Comparison of ENCODE assay signal across 20 cellular contexts in the genomic region with DNA sequence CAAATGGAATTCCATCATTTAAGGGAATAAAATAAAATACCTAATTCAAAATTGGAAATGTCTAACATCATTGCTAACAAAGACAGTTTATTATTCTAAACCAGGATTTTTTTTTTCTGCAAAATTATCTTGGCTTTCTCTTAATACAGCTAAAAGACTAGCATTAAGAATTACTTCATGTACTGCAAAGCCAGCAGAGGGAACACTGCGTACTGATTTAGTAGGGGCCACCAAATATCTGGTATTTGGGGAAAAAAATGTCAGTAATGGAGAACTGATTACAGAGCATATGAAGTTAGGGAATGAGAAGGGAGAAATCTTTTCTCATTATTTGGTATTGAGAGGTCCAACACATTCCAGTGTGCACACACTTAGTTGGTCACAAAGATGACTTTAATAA. TPM values are rescaled to one million over a fixed set of nuclear protein-coding genes. Genes with fewer than 3 reads are reported as not detected.
DNase-seq lines count a peak whose midpoint lies in the region; ATAC-seq and TF ChIP-seq lines count a peak whose summit lies in the region.
"Had no signal": no experiment of that assay in that cellular context is flagged by ENCODE, and none has a peak within 500 bp of the region (broad histone marks: within the 10 kb centered on the region; RNA-seq: fewer than 3 reads in every experiment).

No MANE protein-coding gene starts in this region.

- peaks cover 9 to 15% of the 10 kb centered on the region in 2 donors for H3K4me1 Mint-ChIP-seq in natural killer cell
- H3K4me1 Mint-ChIP-seq in natural killer cell treated with Interleukin-12 subunit alpha and Interleukin-12 subunit beta and Interleukin-15 and Interleukin-18, amount 100 ng/mL, for 72 hours (ENCODE audit: low read depth in 2 of 2): peaks cover 9 to 13% of the 10 kb centered on the region in 2 donors
- H3K4me1 Mint-ChIP-seq in activated T-helper 17 cell treated with anti-CD3 and anti-CD28 coated beads, Interleukin-2, amount 50 U/mL, for 72 hours: peaks cover 4% of the 10 kb centered on the region
- H3K4me1 Mint-ChIP-seq in immature natural killer cell: peaks cover 23 to 30% of the 10 kb centered on the region in 2 donors

- intact Hi-C loops in natural killer cell (cut with micrococcal nuclease): loop anchor here (5.0 to 10.0 kb wide), 3 partner anchors 334 to 1296 kb away; partner anchors contain the start of gene E2F3

- DNase-seq in natural killer cell: no peak
- no peak for DNase-seq in natural killer cell treated with Interleukin-12 subunit alpha and Interleukin-12 subunit beta and Interleukin-15 and Interleukin-18, amount 100 ng/mL, for 72 hours (ENCODE audit: low spot score)
- no peak for DNase-seq in immature natural killer cell
- no peak for DNase-seq in COR-L47 (lab: John Stamatoyannopoulos, UW)
- DNase-seq in T-helper 9 cell: no peak
- no peak for DNase-seq in C1 segment of cervical spinal cord (lab: John Stamatoyannopoulos, UW)
- DNase-seq in activated gamma-delta T cell (lab: John Stamatoyannopoulos, UW): no peak
- DNase-seq: activated CD4-positive, alpha-beta memory T cell treated with anti-CD3 and anti-CD28 coated beads for 36 hours; activated CD8-positive, alpha-beta memory T cell treated with anti-CD3 and anti-CD28 coated beads, Interleukin-2, amount 50 U/mL, for 48 hours; endodermal cell; GM23248; mammary epithelial cell; NCI-H1092 treated with DMSO at 0.1 percent for 48 hours; NCI-H226; NCI-H774; substantia nigra; upper lobe of right lung had no signal

- no peak for TF ChIP-seq CTCF in natural killer cell (IDR thresholded peaks at IDR 0.05)

- H3K4me3 Mint-ChIP-seq in natural killer cell (peak overlapping the region; percentile 68), immature natural killer cell (peak overlapping the region in 3 of 5 donors; percentile 56 to 90 (median 61))
- no peak overlapping the region for H3K4me3 Mint-ChIP-seq in natural killer cell treated with Interleukin-12 subunit alpha and Interleukin-12 subunit beta and Interleukin-15 and Interleukin-18, amount 100 ng/mL, for 72 hours
- peak overlapping the region; percentile 93 for H3K4me3 Mint-ChIP-seq in activated T-helper 17 cell treated with anti-CD3 and anti-CD28 coated beads, Interleukin-2, amount 50 U/mL, for 72 hours
- H3K4me3 Mint-ChIP-seq: activated CD4-positive, alpha-beta memory T cell treated with anti-CD3 and anti-CD28 coated beads for 36 hours; endodermal cell had no signal

- H3K27ac Mint-ChIP-seq in natural killer cell: no peak overlapping the region
- H3K27ac Mint-ChIP-seq in natural killer cell treated with Interleukin-12 subunit alpha and Interleukin-12 subunit beta and Interleukin-15 and Interleukin-18, amount 100 ng/mL, for 72 hours: no peak overlapping the region
- no peak overlapping the region for H3K27ac Mint-ChIP-seq in activated T-helper 17 cell treated with anti-CD3 and anti-CD28 coated beads, Interleukin-2, amount 50 U/mL, for 72 hours
- no peak overlapping the region for H3K27ac Mint-ChIP-seq in immature natural killer cell
- H3K27ac Mint-ChIP-seq: activated CD4-positive, alpha-beta memory T cell treated with anti-CD3 and anti-CD28 coated beads for 36 hours; CD14-positive monocyte; endodermal cell; WTC11 had no signal

- H3K36me3 Mint-ChIP-seq in natural killer cell: no peaks in the 10 kb centered on the region
- H3K36me3 Mint-ChIP-seq in natural killer cell treated with Interleukin-12 subunit alpha and Interleukin-12 subunit beta and Interleukin-15 and Interleukin-18, amount 100 ng/mL, for 72 hours: no peaks in the 10 kb centered on the region
- peaks cover 5% of the 10 kb centered on the region for H3K36me3 Mint-ChIP-seq in activated T-helper 17 cell treated with anti-CD3 and anti-CD28 coated beads, Interleukin-2, amount 50 U/mL, for 72 hours (ENCODE audit: low read depth)
- no peaks in the 10 kb centered on the region for H3K36me3 Mint-ChIP-seq in immature natural killer cell
- H3K36me3 Mint-ChIP-seq: activated CD4-positive, alpha-beta memory T cell treated with anti-CD3 and anti-CD28 coated beads for 36 hours had no signal

- ATAC-seq in natural killer cell: no peak
- ATAC-seq in natural killer cell treated with Interleukin-12 subunit alpha and Interleukin-12 subunit beta and Interleukin-15 and Interleukin-18, amount 100 ng/mL, for 72 hours: no peak
- no peak for ATAC-seq in activated T-helper 17 cell treated with anti-CD3 and anti-CD28 coated beads, Interleukin-2, amount 50 U/mL, for 72 hours (replicated peaks)
- ATAC-seq: upper lobe of right lung, WTC11 had no signal

- H3K27me3 Mint-ChIP-seq in natural killer cell (ENCODE audit: low read depth in 2 of 2): peaks cover 21 to 29% of the 10 kb centered on the region in 2 donors
- H3K27me3 Mint-ChIP-seq in natural killer cell treated with Interleukin-12 subunit alpha and Interleukin-12 subunit beta and Interleukin-15 and Interleukin-18, amount 100 ng/mL, for 72 hours: peaks cover 16 to 25% of the 10 kb centered on the region in 2 donors
- H3K27me3 Mint-ChIP-seq in activated T-helper 17 cell treated with anti-CD3 and anti-CD28 coated beads, Interleukin-2, amount 50 U/mL, for 72 hours: peaks cover 34% of the 10 kb centered on the region
- peaks cover 15 to 17% (median 15%) of the 10 kb centered on the region in 3 donors for H3K27me3 Mint-ChIP-seq in immature natural killer cell (ENCODE audit: low read depth in 3 of 3)

- H3K9me3 Mint-ChIP-seq in natural killer cell (no peaks in the 10 kb centered on the region), immature natural killer cell (no peaks in the 10 kb centered on the region)
- H3K9me3 Mint-ChIP-seq in natural killer cell treated with Interleukin-12 subunit alpha and Interleukin-12 subunit beta and Interleukin-15 and Interleukin-18, amount 100 ng/mL, for 72 hours: no peaks in the 10 kb centered on the region
- no peaks in the 10 kb centered on the region for H3K9me3 Mint-ChIP-seq in activated T-helper 17 cell treated with anti-CD3 and anti-CD28 coated beads, Interleukin-2, amount 50 U/mL, for 72 hours
- H3K9me3 Mint-ChIP-seq: activated CD4-positive, alpha-beta memory T cell treated with anti-CD3 and anti-CD28 coated beads for 36 hours; endodermal cell; WTC11 had no signal

RNA-seq across cellular contexts. Expression of gene SOX4, which starts 3.2 kb away (rescaled TPM):
- 1 to 10 TPM; 4.4 to 7.6 (median 6.4) TPM for total RNA-seq in natural killer cell
- total RNA-seq in natural killer cell treated with Interleukin-12 subunit alpha and Interleukin-12 subunit beta and Interleukin-15 and Interleukin-18, amount 100 ng/mL, for 72 hours: 1 to 10 TPM in 1 of 2 donors, under 1 TPM in 1; 0.98 to 1.5 TPM
- total RNA-seq in activated T-helper 17 cell treated with anti-CD3 and anti-CD28 coated beads, Interleukin-2, amount 50 U/mL, for 72 hours: 1 to 10 TPM in 1 of 2 donors, under 1 TPM in 1; 0.71 to 1.5 TPM
- 1 to 10 TPM in 2 of 3 donors, under 1 TPM in 1; 0.75 to 1.7 (median 1.6) TPM for polyA plus RNA-seq in immature natural killer cell
